33 cellular contexts compared by ENCODE assay signal in genomic region chr2:155161314-155161713, GRCh38.
"Had no signal": no experiment of that assay in that cellular context is flagged by ENCODE, and none has a peak within 500 bp of the region (broad histone marks: within the 10 kb centered on the region; RNA-seq: fewer than 3 reads in every experiment).

No MANE protein-coding gene starts in this region.

- DNase-seq: activated effector memory CD4-positive, alpha-beta T cell treated with anti-CD3 and anti-CD28 coated beads, Interleukin-2, amount 50 U/mL, for 16 hours; activated effector memory CD4-positive, alpha-beta T cell treated with Interleukin-2 at 50 U/mL for 16 hours; activated gamma-delta T cell; activated gamma-delta T cell treated with Interleukin-2 at 50 U/mL for 16 hours; activated naive CD4-positive, alpha-beta T cell; activated naive CD4-positive, alpha-beta T cell treated with anti-CD3 and anti-CD28 coated beads for 36 hours; activated naive CD4-positive, alpha-beta T cell treated with anti-CD3 and anti-CD28 coated beads, Interleukin-2, amount 10 ng/mL, durations not matched to agents 7 days and 5 days; activated naive CD4-positive, alpha-beta T cell treated with anti-CD3 and anti-CD28 coated beads, Interleukin-2, amount 50 U/mL, for 16 hours; activated naive CD4-positive, alpha-beta T cell treated with Interleukin-2 at 50 U/mL for 16 hours; activated naive CD8-positive, alpha-beta T cell treated with anti-CD3 and anti-CD28 coated beads for 36 hours; activated naive CD8-positive, alpha-beta T cell treated with anti-CD3 and anti-CD28 coated beads, Interleukin-2, amount 10 ng/mL, durations not matched to agents 7 days and 5 days; activated naive CD8-positive, alpha-beta T cell treated with anti-CD3 and anti-CD28 coated beads, Interleukin-2, amount 50 U/mL, for 24 hours; activated T-cell treated with anti-CD3 and anti-CD28 coated beads, Interleukin-2, amount 50 U/mL, for 24 hours; activated T-cell treated with anti-CD3 and anti-CD28 coated beads, Interleukin-2, amount 50 U/mL, for 4 hours; activated T-cell treated with anti-CD3 and anti-CD28 coated beads, Interleukin-2, amount 50 U/mL, for 48 hours; activated T-cell treated with anti-CD3 and anti-CD28 coated beads, Interleukin-2, amount 50 U/mL, for 72 hours; adrenal gland; amniotic stem cell; amygdala; anterior cingulate cortex; aorta; body of pancreas; brain microvascular endothelial cell; caudate nucleus; central memory CD4-positive, alpha-beta T cell; cerebellar nuclear complex had no signal

- ATAC-seq: activated naive CD4-positive, alpha-beta T cell treated with anti-CD3 and anti-CD28 coated beads, Interleukin-2, amount 50 U/mL, for 72 hours; activated naive CD8-positive, alpha-beta T cell treated with anti-CD3 and anti-CD28 coated beads, Interleukin-2, amount 50 U/mL, for 24 hours; activated T-cell treated with anti-CD3 and anti-CD28 coated beads, Interleukin-2, amount 50 U/mL, for 4 hours; activated T-cell treated with anti-CD3 and anti-CD28 coated beads, Interleukin-2, amount 50 U/mL, for 72 hours; activated T-helper 17 cell treated with anti-CD3 and anti-CD28 coated beads, Interleukin-2, amount 50 U/mL, for 72 hours; body of pancreas had no signal

- H3K27me3 ChIP-seq: adrenal gland, ascending aorta, body of pancreas, brain microvascular endothelial cell, breast epithelium, cardiac muscle cell had no signal

- H3K27ac ChIP-seq: adrenal gland, ascending aorta, body of pancreas, brain microvascular endothelial cell, breast epithelium, cardiac muscle cell had no signal

- H3K4me1 ChIP-seq: adrenal gland, ascending aorta, body of pancreas, breast epithelium had no signal

- H3K9me3 ChIP-seq: adrenal gland, ascending aorta, body of pancreas, breast epithelium had no signal

- H3K4me3 ChIP-seq: adrenal gland, ascending aorta, body of pancreas, breast epithelium, cardiac muscle cell had no signal

- H3K36me3 ChIP-seq: adrenal gland, ascending aorta, brain microvascular endothelial cell, breast epithelium, cardiac muscle cell had no signal

- FAIRE-seq: astrocyte, bronchial epithelial cell had no signal
